Comparison of ENCODE assay signal across 9 cellular contexts in genomic region chr15:54094661-54095060, GRCh38.
"Had no signal": no experiment of that assay in that cellular context is flagged by ENCODE, and none has a peak within 500 bp of the region (broad histone marks: within the 10 kb centered on the region; RNA-seq: fewer than 3 reads in every experiment).

No MANE protein-coding gene starts in this region.

- H3K9me3 Mint-ChIP-seq: H9 had no signal

- H3K9me3 ChIP-seq: HAP-1 had no signal

- DNase-seq: GM23248, GOT3, H7, H9, HCEC 1CT, HFFc6 had no signal

- H3K4me3 ChIP-seq: GM23248, GM23338, HAP-1 had no signal

- ATAC-seq: GM23338, HCT116 had no signal

- H3K27ac Mint-ChIP-seq: GM23338, H9, HFFc6 had no signal

- H3K36me3 ChIP-seq: HAP-1 had no signal

- H3K4me1 Mint-ChIP-seq: GM23338, H9 had no signal

- H3K4me3 Mint-ChIP-seq: GM23338, H9, HFFc6 had no signal

- H3K27ac ChIP-seq: GM23248 had no signal
